Comparison of ENCODE assay signal across 13 cellular contexts in the genomic region with DNA sequence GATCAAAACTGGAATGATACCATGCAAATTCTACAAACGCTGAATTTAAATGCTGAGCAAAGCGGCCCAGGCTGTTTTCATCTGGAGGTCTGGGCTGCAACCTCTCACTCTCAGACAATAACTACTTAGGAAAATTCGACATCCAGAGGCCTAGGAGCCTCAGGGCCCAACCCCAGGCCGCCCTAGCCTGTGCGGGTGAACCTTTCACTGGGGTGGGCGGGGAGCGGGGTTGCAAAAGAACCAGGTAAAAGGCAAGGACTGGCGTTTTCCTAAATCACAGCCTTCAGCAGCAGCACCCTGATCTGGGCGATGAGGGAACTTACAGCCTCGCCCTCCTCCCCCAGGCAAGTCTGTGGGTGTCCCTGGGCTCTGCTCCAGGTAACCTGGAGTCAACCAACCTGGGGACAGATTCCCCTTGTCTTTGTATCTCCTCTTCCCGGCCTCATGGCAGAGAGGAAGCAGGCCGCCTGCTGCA. TPM values are rescaled to one million over a fixed set of nuclear protein-coding genes. Genes with fewer than 3 reads are reported as not detected.
DNase-seq lines count a peak whose midpoint lies in the region; FAIRE-seq and TF ChIP-seq lines count a peak whose summit lies in the region.
"Had no signal": no experiment of that assay in that cellular context is flagged by ENCODE, and none has a peak within 500 bp of the region (broad histone marks: within the 10 kb centered on the region; RNA-seq: fewer than 3 reads in every experiment).

No MANE protein-coding gene starts in this region.

- POLR2A ChIA-PET in H1 (lab: Charles Lee; ENCODE audit: partially characterized antibody), result interaction anchor here (0.7 to 4.8 kb wide), 11 partner anchors 10 to 40 kb away, joined by 3 to 44 read pairs (median 5); no protein-coding TSS in a partner anchor

- peak; percentile 81 to 89 for DNase-seq in NCI-H526 (lab: John Stamatoyannopoulos, UW)
- no peak for DNase-seq in H1 (ENCODE audit: low read depth in 1 of 2, low spot score in 2 of 2)
- no peak for DNase-seq in mesendoderm
- DNase-seq in NCI-H146 (lab: John Stamatoyannopoulos, UW), result no peak
- no peak for DNase-seq in COLO829 (ENCODE audit: low spot score)
- DNase-seq in COLO668 (lab: John Stamatoyannopoulos, UW; ENCODE audit: unreplicated experiment), result no peak
- DNase-seq in effector CD4-positive, alpha-beta T cell, result no peak
- DNase-seq: CD4-positive, alpha-beta T cell; Karpas-422; midbrain; stimulated activated CD4-positive, alpha-beta T cell treated with anti-CD3 and anti-CD28 coated beads, Interleukin-4, amount 100 ng/mL, for 24 hours had no signal

- 51% methylated on average over 10 of the region's 12 CpGs; no CpG with 5 or more reads in 1 of the 2 experiments for WGBS in H1 (ENCODE audit: extremely low coverage in 1 of 2, insufficient coverage in 1 of 2, insufficient read length in 1 of 2, insufficient replicate concordance in 2 of 2, low coverage in 1 of 2, low lambda C conversion rate in 2 of 2, missing lambda C conversion rate in 1 of 2), 2 experiments
- WGBS in mesendoderm (ENCODE audit: extremely low coverage, insufficient coverage, low lambda C conversion rate), result no CpG with 5 or more reads among the region's 12 CpGs
- 90% methylated on average over 12 of the region's 12 CpGs for WGBS in thymus

- H3K79me2 ChIP-seq in H1 (ENCODE audit: control insufficient read depth in 1 of 2, insufficient read depth in 2 of 2, low read length in 2 of 2), result no peaks in the 10 kb centered on the region
- no peaks in the 10 kb centered on the region for H3K79me2 ChIP-seq in mesendoderm (ENCODE audit: control insufficient read depth, insufficient read depth, low read length)

- H4K5ac ChIP-seq in H1 (ENCODE audit: insufficient read length, low read depth, low read length) (peak overlapping the region; percentile 56), mesendoderm (ENCODE audit: low read length) (no peak overlapping the region)

- H2BK15ac ChIP-seq in H1 (ENCODE audit: low read length) (peak overlapping the region; percentile 46; the same call in 1 of the 2 replicates), mesendoderm (replicated peaks; ENCODE audit: low read depth) (peak overlapping the region; percentile 59)

- no peak overlapping the region for H3K23ac ChIP-seq in H1 (ENCODE audit: insufficient read length)
- H3K23ac ChIP-seq in mesendoderm (ENCODE audit: low read length), result no peak overlapping the region

- peak overlapping the region; percentile 100 for H2BK20ac ChIP-seq in H1 (ENCODE audit: low read length)

- TF ChIP-seq RAD21 in H1 (IDR thresholded peaks at IDR 0.05 in 1 of 2, conservative IDR thresholded peaks at IDR 0.05 in 1 of 2; ENCODE audit: low read depth in 2 of 2, low read length in 2 of 2), result no peak

- H2BK120ac ChIP-seq in H1 (replicated peaks; ENCODE audit: low read depth, low read length) (peak overlapping the region; percentile 47), mesendoderm (ENCODE audit: low read depth, low read length) (peak overlapping the region; percentile 82)

- TF ChIP-seq CTCF in H1 (IDR thresholded peaks at IDR 0.05; ENCODE audit: control extremely low read depth in 1 of 3, insufficient read depth in 1 of 3, low read depth in 1 of 3, low read length in 3 of 3), result no peak

- H3K27me3 ChIP-seq in H1 (replicated peaks in 1 of 4; ENCODE audit: control insufficient read depth in 3 of 4, extremely low read depth in 1 of 4, insufficient read depth in 3 of 4, low read length in 3 of 4) (peaks cover 0 to 4% (median 0%) of the 10 kb centered on the region in 4 experiments; a peak in 1 of 7 replicates), mesendoderm (ENCODE audit: insufficient read depth, low read length, poor library complexity) (no peaks in the 10 kb centered on the region), thymus (ENCODE audit: control insufficient read depth, insufficient read depth) (no peaks in the 10 kb centered on the region)

- peaks cover 8% of the 10 kb centered on the region; the same call in 1 of the 2 replicates for H3K23me2 ChIP-seq in H1 (ENCODE audit: low read depth, low read length)

- H4K8ac ChIP-seq in H1 (ENCODE audit: extremely low read depth, insufficient read depth, low read length) (peak overlapping the region; percentile 91; the same call in 1 of the 2 replicates), mesendoderm (ENCODE audit: low read depth, low read length) (no peak overlapping the region)

- H3K79me1 ChIP-seq in H1 (ENCODE audit: low read depth, low read length), result no peaks in the 10 kb centered on the region
- no peaks in the 10 kb centered on the region for H3K79me1 ChIP-seq in mesendoderm (ENCODE audit: low read length)

- peak overlapping the region; percentile 43 for H3K56ac ChIP-seq in H1 (replicated peaks; ENCODE audit: insufficient read length, low read depth, low read length)
- H3K56ac ChIP-seq in mesendoderm (ENCODE audit: low read length), result peak overlapping the region; percentile 84

- H2BK5ac ChIP-seq in H1 (ENCODE audit: low read depth, low read length), result peak overlapping the region; percentile 96
- peak overlapping the region; percentile 55 for H2BK5ac ChIP-seq in mesendoderm (ENCODE audit: low read length)

- H3K4me1 ChIP-seq in H1 (replicated peaks in 1 of 4; ENCODE audit: control insufficient read depth in 3 of 4, insufficient read depth in 4 of 4, low read length in 3 of 4), result peaks cover 8 to 18% (median 14%) of the 10 kb centered on the region in 4 experiments
- peaks cover 14% of the 10 kb centered on the region for H3K4me1 ChIP-seq in mesendoderm (ENCODE audit: control insufficient read depth, low read depth, low read length)
- no peaks in the 10 kb centered on the region for H3K4me1 ChIP-seq in thymus (ENCODE audit: control insufficient read depth, insufficient read depth, low read length)

- peaks cover 17 to 22% of the 10 kb centered on the region in 2 experiments for H3K9me3 ChIP-seq in H1 (ENCODE audit: insufficient read depth in 2 of 2, low read depth in 1 of 2, low read length in 1 of 2)
- no peaks in the 10 kb centered on the region for H3K9me3 ChIP-seq in thymus (ENCODE audit: control insufficient read depth)

- peak overlapping the region; percentile 8; the same call in 1 of the 2 replicates for H2AFZ ChIP-seq in H1 (ENCODE audit: low read length)

- H3K4me3 ChIP-seq in H1 (ENCODE audit: extremely low read depth in 1 of 4, insufficient read depth in 2 of 4, low read depth in 3 of 4, low read length in 4 of 4) (peak overlapping the region in 1 of 4 experiments; percentile 23; a peak in 1 of 8 replicates), mesendoderm (ENCODE audit: low read length) (no peak overlapping the region), thymus (ENCODE audit: low read length) (no peak overlapping the region)

- no peak for FAIRE-seq in H1 (lab: Jason Lieb, UNC)

- H3K4me2 ChIP-seq in H1 (ENCODE audit: insufficient read depth in 1 of 2, low read depth in 2 of 2, low read length in 2 of 2), result peak overlapping the region; percentile 46 to 71; a peak in 3 of 4 replicates
- no peak overlapping the region for H3K4me2 ChIP-seq in mesendoderm (ENCODE audit: low read length)

- H3K4ac ChIP-seq in H1 (replicated peaks; ENCODE audit: insufficient read length, low read depth, low read length), result peak overlapping the region; percentile 72
- peak overlapping the region; percentile 95 for H3K4ac ChIP-seq in mesendoderm (ENCODE audit: low read depth, low read length)

- H3K27ac ChIP-seq in H1 (ENCODE audit: low read depth, low read length), result peak overlapping the region; percentile 82
- H3K27ac ChIP-seq in mesendoderm (ENCODE audit: low read depth, low read length), result peak overlapping the region; percentile 91
- H3K27ac ChIP-seq in thymus (ENCODE audit: low read depth), result peak overlapping the region; percentile 75

- H3K36me3 ChIP-seq in H1 (ENCODE audit: control insufficient read depth in 2 of 4, insufficient read depth in 4 of 4, low read length in 3 of 4) (peaks cover 0 to under 1% (median 0%) of the 10 kb centered on the region in 4 experiments; a peak in 1 of 8 replicates), mesendoderm (ENCODE audit: control insufficient read depth, insufficient read depth, low read length) (no peaks in the 10 kb centered on the region), thymus (ENCODE audit: control insufficient read depth, insufficient read depth) (no peaks in the 10 kb centered on the region)

- peak overlapping the region; percentile 56 for H4K91ac ChIP-seq in H1 (replicated peaks; ENCODE audit: insufficient read length, low read length)

- H3K18ac ChIP-seq in H1 (ENCODE audit: extremely low read depth, low read length) (peak overlapping the region; percentile 99), mesendoderm (ENCODE audit: low read length) (peak overlapping the region; percentile 97)

- H3K9ac ChIP-seq in H1 (replicated peaks in 1 of 4; ENCODE audit: extremely low read depth in 1 of 4, low read depth in 3 of 4, low read length in 3 of 4) (peak overlapping the region in 3 of 4 experiments; percentile 46 to 69 (median 57); a peak in 4 of 7 replicates), mesendoderm (ENCODE audit: low read length) (peak overlapping the region; percentile 71)

- H3K14ac ChIP-seq in H1 (ENCODE audit: insufficient read length), result no peak overlapping the region

- H2AK5ac ChIP-seq in H1 (ENCODE audit: low read depth, low read length) (no peak overlapping the region; the same call in 1 of the 2 replicates), mesendoderm (ENCODE audit: low read length) (no peak overlapping the region)

- no peak for TF ChIP-seq EP300 in H1 (IDR thresholded peaks at IDR 0.05; ENCODE audit: borderline replicate concordance in 1 of 2, low read depth in 2 of 2, low read length in 2 of 2)

- H4K20me1 ChIP-seq in H1 (replicated peaks in 1 of 2; ENCODE audit: control insufficient read depth in 1 of 2, insufficient read depth in 2 of 2, low read length in 2 of 2), result no peaks in the 10 kb centered on the region

- TF ChIP-seq POLR2A in H1 (IDR thresholded peaks at IDR 0.05; ENCODE audit: control extremely low read depth in 1 of 2, low read depth in 2 of 2, low read length in 2 of 2), result no peak; a peak in 1 of 3 replicates

- peak overlapping the region; percentile 98 for H2BK12ac ChIP-seq in H1 (ENCODE audit: low read depth, low read length)

- CTCF ChIA-PET in H1 (lab: Charles Lee; ENCODE audit: partially characterized antibody), result interaction anchor here (1.2 to 2.2 kb wide), 4 partner anchors 11 to 157 kb away, joined by 4 to 9 read pairs (median 5); a partner anchor contains a TSS

RNA-seq across cellular contexts. Expression of a gene that starts 33.4 kb away (rescaled TPM):
- total RNA-seq in H1 (2021; fragmentation: NEBNext Ultra II Directional; extraction: Animal tissue kit (Norgen Biotek cat#: 25700)), result 0.38 TPM in 1 of 2 replicates, not detected in the other
- polyA plus RNA-seq in H1 (2011; rRNA removed) (0.09 TPM in 1 of 2 replicates, not detected in the other), thymus (368 TPM)
- polyA plus RNA-seq in H1 (2011; cell fraction: cytosol; rRNA removed), result not detected
- polyA plus RNA-seq in H1 (2011; cell fraction: nucleus; rRNA removed), result not detected
- polyA plus RNA-seq in H1 (2012, experiment 1 of 2), result not detected in 4 replicates
- not detected for polyA plus RNA-seq in H1 (2012, experiment 2 of 2)
- not detected for polyA plus RNA-seq in H1 (2013, experiment 1 of 2)
- polyA plus RNA-seq in H1 (2013, experiment 2 of 2), result not detected
- not detected in 2 replicates for polyA minus RNA-seq in H1 (2011; rRNA and poly(A)+ RNA removed)
- polyA minus RNA-seq in H1 (2011; cell fraction: cytosol; rRNA and poly(A)+ RNA removed), result not detected
- not detected for polyA minus RNA-seq in H1 (2011; cell fraction: nucleus; rRNA and poly(A)+ RNA removed)
- not detected for polyA plus RNA-seq in mesendoderm (2013, experiment 1 of 2)
- polyA plus RNA-seq in mesendoderm (2013, experiment 2 of 2), result not detected
- total RNA-seq: CD4-positive, alpha-beta T cell; pulmonary artery endothelial cell had no signal

RNA-seq across cellular contexts. Expression of a gene that starts 53.7 kb away (rescaled TPM):
- total RNA-seq in H1 (2021; fragmentation: NEBNext Ultra II Directional; extraction: Animal tissue kit (Norgen Biotek cat#: 25700)), result 109 and 117 TPM in 2 replicates
- polyA plus RNA-seq in H1 (2011; rRNA removed), result 21.5 and 24.3 TPM in 2 replicates
- 40.9 TPM for polyA plus RNA-seq in H1 (2011; cell fraction: cytosol; rRNA removed)
- polyA plus RNA-seq in H1 (2011; cell fraction: nucleus; rRNA removed), result 24.5 TPM
- 30.9 to 52.0 TPM (median 38.6 TPM) in 4 replicates for polyA plus RNA-seq in H1 (2012, experiment 1 of 2)
- polyA plus RNA-seq in H1 (2012, experiment 2 of 2), result 6.0 TPM
- 58.8 TPM for polyA plus RNA-seq in H1 (2013, experiment 1 of 2)
- polyA plus RNA-seq in H1 (2013, experiment 2 of 2), result 58.2 TPM
- 82.4 and 91.8 TPM in 2 replicates for polyA minus RNA-seq in H1 (2011; rRNA and poly(A)+ RNA removed)
- polyA minus RNA-seq in H1 (2011; cell fraction: cytosol; rRNA and poly(A)+ RNA removed), result 82.1 TPM
- polyA minus RNA-seq in H1 (2011; cell fraction: nucleus; rRNA and poly(A)+ RNA removed), result 61.9 TPM
- 49.9 TPM for polyA plus RNA-seq in mesendoderm (2013, experiment 1 of 2)
- 51.9 TPM for polyA plus RNA-seq in mesendoderm (2013, experiment 2 of 2)
- polyA plus RNA-seq in thymus, result 63.6 TPM

RNA-seq across cellular contexts. Expression of a gene that starts 58.7 kb away (rescaled TPM):
- not detected in 2 replicates for total RNA-seq in H1 (2021; fragmentation: NEBNext Ultra II Directional; extraction: Animal tissue kit (Norgen Biotek cat#: 25700))
- polyA plus RNA-seq in H1 (2011; rRNA removed), result not detected in 2 replicates
- not detected for polyA plus RNA-seq in H1 (2011; cell fraction: cytosol; rRNA removed)
- not detected for polyA plus RNA-seq in H1 (2011; cell fraction: nucleus; rRNA removed)
- polyA plus RNA-seq in H1 (2012, experiment 1 of 2), result not detected in 4 replicates
- not detected for polyA plus RNA-seq in H1 (2012, experiment 2 of 2)
- not detected for polyA plus RNA-seq in H1 (2013, experiment 1 of 2)
- polyA plus RNA-seq in H1 (2013, experiment 2 of 2), result not detected
- polyA minus RNA-seq in H1 (2011; rRNA and poly(A)+ RNA removed), result not detected in 2 replicates
- polyA minus RNA-seq in H1 (2011; cell fraction: cytosol; rRNA and poly(A)+ RNA removed), result not detected
- polyA minus RNA-seq in H1 (2011; cell fraction: nucleus; rRNA and poly(A)+ RNA removed), result not detected
- polyA plus RNA-seq in mesendoderm (2013, experiment 1 of 2), result not detected
- polyA plus RNA-seq in mesendoderm (2013, experiment 2 of 2), result not detected
- polyA plus RNA-seq in thymus, result 142 TPM
- total RNA-seq: CD4-positive, alpha-beta T cell; pulmonary artery endothelial cell had no signal

Comparison
In these comparisons a context has a peak if more than half of its experiments do, and no peak if none do; other contexts are left out.
1. DNase-seq: peak in NCI-H526 (2 of 2); none in H1 (0 of 2), mesendoderm (single experiment), NCI-H146 (single experiment), COLO829 (single experiment), COLO668 (single experiment) and effector CD4-positive, alpha-beta T cell (single experiment).
2. RNA of a gene that starts 33.4 kb away (polyA plus RNA-seq): 368 TPM in thymus (single experiment); 0.09 TPM in H1; every median in the first group is over 100 times any median in the second.
3. RNA of a gene that starts 58.7 kb away (polyA plus RNA-seq): 142 TPM in thymus (single experiment); not detected in H1; every median in the first group is over 100 times any median in the second.
4. Peak in every context shown above with its lines, with median percentiles within 50 percentile points of each other: H3K27ac ChIP-seq.